In the genomic region with DNA sequence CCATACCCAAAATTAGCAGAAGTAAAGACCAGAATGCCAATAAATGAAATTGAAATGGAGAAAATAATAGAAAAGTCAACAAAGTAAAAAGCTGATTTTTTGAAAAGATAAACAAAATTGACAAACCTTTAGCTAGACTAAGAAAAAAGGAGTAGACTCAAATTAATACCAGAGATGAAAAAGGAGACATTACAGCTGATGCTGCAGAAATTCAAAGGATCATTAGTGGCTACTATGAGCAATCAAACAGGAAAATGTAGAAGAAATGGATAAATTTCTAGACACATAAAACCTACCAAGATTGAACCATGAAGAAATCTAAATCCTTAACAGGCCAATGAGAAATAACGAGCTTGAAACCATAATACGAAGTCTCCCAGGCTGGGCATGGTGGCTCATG, we compare ENCODE assay signal across 7 cellular contexts. TPM values are rescaled to one million over a fixed set of nuclear protein-coding genes. Genes with fewer than 3 reads are reported as not detected.
"Had no signal": no experiment of that assay in that cellular context is flagged by ENCODE, and none has a peak within 500 bp of the region (broad histone marks: within the 10 kb centered on the region; RNA-seq: fewer than 3 reads in every experiment).

No MANE protein-coding gene starts in this region.

- H3K4me2 ChIP-seq: KMS-11 had no signal

- H3K27ac ChIP-seq: HL-60, KMS-11 had no signal

- DNase-seq: IMR-90, KBM-7, KG1 had no signal

- H3K9ac ChIP-seq: KMS-11 had no signal

- FAIRE-seq: HTR-8/SVneo had no signal

RNA-seq across cellular contexts. Expression of gene INSM2, which starts 34.8 kb away (rescaled TPM):
- total RNA-seq: IMR-90 had no signal
- polyA plus RNA-seq: IgD-negative memory B cell, IMR-90 had no signal
